26 cellular contexts compared by ENCODE assay signal in the genomic region with DNA sequence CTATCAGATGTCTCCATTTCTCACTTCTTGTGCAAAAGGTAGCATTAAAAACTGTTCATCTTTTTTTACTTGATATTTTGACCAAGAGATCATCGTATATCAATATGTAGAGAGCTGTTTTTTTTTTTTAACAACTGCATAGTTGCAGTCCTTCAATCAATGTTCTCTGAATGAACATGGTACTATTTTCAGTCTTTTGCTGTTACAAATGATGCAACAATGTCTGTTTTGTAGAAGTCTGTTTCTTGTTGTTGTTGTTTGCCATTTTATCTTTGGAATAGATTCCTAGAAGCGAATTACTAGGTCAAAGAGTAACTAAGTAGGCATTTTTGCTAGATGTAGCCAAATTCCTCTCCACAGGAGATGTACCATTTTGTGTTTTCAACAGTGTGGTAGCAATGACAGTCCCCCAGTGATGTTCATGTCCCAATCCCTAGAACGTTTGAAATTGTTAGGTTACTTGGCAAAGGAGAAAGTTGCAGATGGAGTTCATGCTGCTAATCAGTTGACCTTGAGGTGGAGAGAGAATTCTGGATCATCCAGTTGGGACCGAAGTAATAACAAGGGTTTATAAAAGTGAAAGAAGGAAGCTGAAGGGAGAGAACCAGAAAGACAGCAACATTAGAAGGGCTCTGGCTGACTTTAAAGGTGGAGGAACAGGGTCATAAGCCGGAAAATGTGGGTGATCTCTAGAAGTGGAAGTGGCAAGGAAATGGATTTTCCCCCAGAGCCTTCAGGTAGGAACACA. TPM values are rescaled to one million over a fixed set of nuclear protein-coding genes. Genes with fewer than 3 reads are reported as not detected.
DNase-seq lines count a peak whose midpoint lies in the region; ATAC-seq and TF ChIP-seq lines count a peak whose summit lies in the region.
"Had no signal": no experiment of that assay in that cellular context is flagged by ENCODE, and none has a peak within 500 bp of the region (broad histone marks: within the 10 kb centered on the region; RNA-seq: fewer than 3 reads in every experiment).

No MANE protein-coding gene starts in this region.

- no peak overlapping the region for H3K4me3 Mint-ChIP-seq in H9
- H3K4me3 Mint-ChIP-seq in activated naive CD8-positive, alpha-beta T cell treated with anti-CD3 and anti-CD28 coated beads, Interleukin-2, amount 50 U/mL, for 24 hours, result no peak overlapping the region
- H3K4me3 Mint-ChIP-seq: natural killer cell; T-helper 2 cell treated with Interferon-gamma antibody and Interleukin-4, amounts not matched to agents 5 μg/mL and 100 μg/mL, for 36 hours had no signal

- CTCF ChIA-PET in HEK293T (lab: Yijun Ruan, JAX), result no interaction called here

- no peak overlapping the region for H3K4me2 ChIP-seq in H9 (ENCODE audit: insufficient read depth, insufficient read length, low read length)

- peaks cover 0 to 10% (median 0%) of the 10 kb centered on the region in 9 donors for H3K36me3 ChIP-seq in heart right ventricle
- H3K36me3 ChIP-seq: gastrocnemius medialis, left lung, vagina had no signal

- no peak overlapping the region for H3K18ac ChIP-seq in H9 (ENCODE audit: insufficient read length, low read depth, low read length)

- H2BK5ac ChIP-seq in H9 (ENCODE audit: insufficient read length, low read length), result no peak overlapping the region

- H4K20me1 ChIP-seq in H9 (ENCODE audit: control insufficient read depth, insufficient read depth, insufficient read length), result no peaks in the 10 kb centered on the region

- no peaks in the 10 kb centered on the region for H3K23me2 ChIP-seq in H9 (ENCODE audit: insufficient read length, low read depth, low read length, poor library complexity, severe bottlenecking)

- DNase-seq in Right ventricle myocardium superior (no peak), heart right ventricle (no peak), H9 (no peak), HEK293T (ENCODE audit: extremely low spot score) (no peak), UCSD-AML1 (lab: John Stamatoyannopoulos, UW; ENCODE audit: unreplicated experiment) (no peak)
- DNase-seq in activated naive CD8-positive, alpha-beta T cell treated with anti-CD3 and anti-CD28 coated beads, Interleukin-2, amount 50 U/mL, for 24 hours, result no peak
- DNase-seq: activated CD4-positive, alpha-beta T cell treated with anti-CD3 and anti-CD28 coated beads, Interleukin-2, amount 50 U/mL, for 48 hours; activated naive CD4-positive, alpha-beta T cell; anterior cingulate cortex; C1 segment of cervical spinal cord; esophagus squamous epithelium; gastrocnemius medialis; hippocampal formation; left lung; natural killer cell; NCI-H1694 treated with DMSO at 0.1 percent for 48 hours; NCI-H2171; NCI-H524; NK-92 treated with Interleukin-12 subunit alpha and Interleukin-12 subunit beta, amount 100 ng/mL, for 24 hours; retina; WERI-Rb-1 had no signal

- H3K4me1 ChIP-seq in heart right ventricle, result peaks cover 0 to 57% (median 37%) of the 10 kb centered on the region in 9 donors
- no peaks in the 10 kb centered on the region; the same call in 1 of the 2 replicates for H3K4me1 ChIP-seq in H9 (ENCODE audit: insufficient read depth, low read length)

- H3K4me3 ChIP-seq in heart right ventricle, result no peak overlapping the region
- H3K4me3 ChIP-seq: coronary artery, esophagus squamous epithelium, gastrocnemius medialis, left lung, vagina had no signal

- peak overlapping the region; percentile 9 to 38 (median 36); a peak in 3 of 7 replicates for H3K27ac Mint-ChIP-seq in H9
- H3K27ac Mint-ChIP-seq in activated naive CD8-positive, alpha-beta T cell treated with anti-CD3 and anti-CD28 coated beads, Interleukin-2, amount 50 U/mL, for 24 hours, result peak overlapping the region; percentile 9
- H3K27ac Mint-ChIP-seq: natural killer cell; T-helper 2 cell treated with Interferon-gamma antibody and Interleukin-4, amounts not matched to agents 5 μg/mL and 100 μg/mL, for 36 hours had no signal

- no peak overlapping the region for H2BK20ac ChIP-seq in H9 (ENCODE audit: low read depth, low read length, poor library complexity, severe bottlenecking)

- 65 to 67% methylated on average over 5 of the region's 5 CpGs for WGBS in heart right ventricle, 2 donors
- no CpG with 5 or more reads among the region's 5 CpGs for WGBS in H9 (ENCODE audit: extremely low coverage, insufficient read length, low lambda C conversion rate)

- no peak overlapping the region for H3K4ac ChIP-seq in H9 (ENCODE audit: low read depth, low read length)

- H3K27me3 ChIP-seq in heart right ventricle (no peaks in the 10 kb centered on the region), H9 (ENCODE audit: insufficient read depth, low read length) (no peaks in the 10 kb centered on the region)
- H3K27me3 ChIP-seq: esophagus squamous epithelium, gastrocnemius medialis, left lung, vagina had no signal

- no peak overlapping the region for H3T11ph ChIP-seq in H9 (ENCODE audit: low read length)

- no peak overlapping the region for H2AFZ ChIP-seq in H9 (ENCODE audit: low read length)

- peaks cover 0 to 4% of the 10 kb centered on the region in 2 experiments; a peak in 1 of 5 replicates for H3K9me3 Mint-ChIP-seq in H9
- H3K9me3 Mint-ChIP-seq in activated naive CD8-positive, alpha-beta T cell treated with anti-CD3 and anti-CD28 coated beads, Interleukin-2, amount 50 U/mL, for 24 hours, result peaks cover 10% of the 10 kb centered on the region
- H3K9me3 Mint-ChIP-seq: natural killer cell had no signal

- H3K79me2 ChIP-seq in H9 (ENCODE audit: insufficient read depth, low read length), result peaks cover 54% of the 10 kb centered on the region; the same call in 1 of the 2 replicates

- peak overlapping the region in 2 of 10 donors; percentile 21 to 28 for H3K27ac ChIP-seq in heart right ventricle
- no peak overlapping the region for H3K27ac ChIP-seq in H9 (ENCODE audit: insufficient read length, low read depth, low read length)
- H3K27ac ChIP-seq: coronary artery, esophagus squamous epithelium, gastrocnemius medialis, left lung, vagina, WERI-Rb-1 had no signal

- H3K23ac ChIP-seq in H9 (ENCODE audit: insufficient read length, low read depth, low read length), result no peak overlapping the region

- no peak for TF ChIP-seq CTCF in heart right ventricle (IDR thresholded peaks at IDR 0.05)
- TF ChIP-seq CTCF in H9 (conservative IDR thresholded peaks at IDR 0.05), result no peak

- H3K9me3 ChIP-seq in heart right ventricle, result peaks cover 0 to 6% (median 0%) of the 10 kb centered on the region in 11 donors
- H3K9me3 ChIP-seq in H9 (ENCODE audit: control insufficient read depth, low read depth, low read length), result no peaks in the 10 kb centered on the region
- H3K9me3 ChIP-seq: esophagus squamous epithelium, gastrocnemius medialis, left lung, vagina had no signal

- no peak overlapping the region for H2AK5ac ChIP-seq in H9 (ENCODE audit: insufficient read length, low read length)

- H4K8ac ChIP-seq in H9 (replicated peaks; ENCODE audit: insufficient read length, low read depth, low read length), result no peak overlapping the region

- H3K14ac ChIP-seq in H9 (ENCODE audit: insufficient read depth, low read length), result no peak overlapping the region

- no peak overlapping the region for H3K56ac ChIP-seq in H9 (ENCODE audit: insufficient read length, low read depth, low read length)

- no peaks in the 10 kb centered on the region for H3K79me1 ChIP-seq in H9 (ENCODE audit: insufficient read depth, low read depth, low read length, poor library complexity, severe bottlenecking)

- peaks cover 7 to 18% of the 10 kb centered on the region in 2 experiments for H3K4me1 Mint-ChIP-seq in H9
- peaks cover 52% of the 10 kb centered on the region for H3K4me1 Mint-ChIP-seq in activated naive CD8-positive, alpha-beta T cell treated with anti-CD3 and anti-CD28 coated beads, Interleukin-2, amount 50 U/mL, for 24 hours

- POLR2A ChIA-PET in HEK293T (lab: Yijun Ruan, JAX), result no interaction called here

- no peak overlapping the region for H3K9ac ChIP-seq in H9 (ENCODE audit: extremely low read depth, insufficient read length, low read length)

- H2BK15ac ChIP-seq in H9 (ENCODE audit: low read depth, low read length), result no peak overlapping the region

- H4K91ac ChIP-seq in H9 (ENCODE audit: insufficient read length, low read depth, low read length), result no peak overlapping the region

- no peak overlapping the region for H2BK120ac ChIP-seq in H9 (ENCODE audit: low read depth, low read length, poor library complexity, severe bottlenecking)

- no peak overlapping the region for H2BK12ac ChIP-seq in H9 (ENCODE audit: insufficient read length, low read depth, low read length)

- peaks cover 23 to 38% (median 30%) of the 10 kb centered on the region in 3 experiments for H3K36me3 Mint-ChIP-seq in H9 (ENCODE audit: insufficient read depth in 1 of 3, low read depth in 3 of 3)
- H3K36me3 Mint-ChIP-seq in activated naive CD8-positive, alpha-beta T cell treated with anti-CD3 and anti-CD28 coated beads, Interleukin-2, amount 50 U/mL, for 24 hours (ENCODE audit: low read depth), result peaks cover 37% of the 10 kb centered on the region
- H3K36me3 Mint-ChIP-seq: natural killer cell had no signal

- H4K5ac ChIP-seq in H9 (ENCODE audit: insufficient read length, low read depth, low read length), result no peak overlapping the region

- ATAC-seq in Right ventricle myocardium superior (ENCODE audit: poor library complexity), result peak; percentile 36
- ATAC-seq in heart right ventricle, result no peak
- ATAC-seq in activated naive CD8-positive, alpha-beta T cell treated with anti-CD3 and anti-CD28 coated beads, Interleukin-2, amount 50 U/mL, for 24 hours, result no peak
- no peak for ATAC-seq in HG02885 (IDR thresholded peaks at IDR 0.05; ENCODE audit: poor library complexity, unreplicated experiment)
- ATAC-seq: gastrocnemius medialis, left lung, natural killer cell, SK-N-SH treated with all-trans-retinoic acid at 6 μM for 48 hours had no signal

- intact Hi-C loops in Right ventricle myocardium superior (cut with DNase I) (no loop called here), heart right ventricle (cut with DNase I) (no loop called here)

- H3K27me3 Mint-ChIP-seq in H9 (ENCODE audit: low read depth), result no peaks in the 10 kb centered on the region
- H3K27me3 Mint-ChIP-seq in activated naive CD8-positive, alpha-beta T cell treated with anti-CD3 and anti-CD28 coated beads, Interleukin-2, amount 50 U/mL, for 24 hours, result no peaks in the 10 kb centered on the region

TF ChIP-seq in HEK293T, 16 proteins besides CTCF, POLR2A, EP300 and RAD21 (continues in another document):
- no peak for TF ChIP-seq LEF1 (IDR thresholded peaks at IDR 0.05; ENCODE audit: borderline replicate concordance)
- no peak for TF ChIP-seq FOXA1 (IDR thresholded peaks at IDR 0.05)
- no peak for TF ChIP-seq HDGF (IDR thresholded peaks at IDR 0.05; ENCODE audit: borderline replicate concordance)
- no peak for TF ChIP-seq CTBP1 (IDR thresholded peaks at IDR 0.05; ENCODE audit: borderline replicate concordance)
- TF ChIP-seq FOXM1 (IDR thresholded peaks at IDR 0.05; ENCODE audit: borderline replicate concordance), result no peak
- TF ChIP-seq SP1 (IDR thresholded peaks at IDR 0.05), result no peak
- no peak for TF ChIP-seq ZNF384 (IDR thresholded peaks at IDR 0.05)
- no peak for TF ChIP-seq FOXK2 (IDR thresholded peaks at IDR 0.05)

RNA-seq across cellular contexts. Expression of gene MTREX, which starts 6.3 kb away (rescaled TPM):
- total RNA-seq in Right ventricle myocardium superior (65.6 TPM), heart right ventricle (10 to 100 TPM; 58.5 to 69.9 (median 62.4) TPM), H9 (2021) (123 and 132 TPM in 2 replicates)
- 10 to 100 TPM; 17.9 to 24.6 TPM for polyA plus RNA-seq in heart right ventricle

RNA-seq across cellular contexts. Expression of gene DHX29, which starts 6.5 kb away (rescaled TPM):
- total RNA-seq in Right ventricle myocardium superior (18.6 TPM), heart right ventricle (10 to 100 TPM; 19.3 to 25.8 (median 21.7) TPM), H9 (2021) (30.3 and 30.9 TPM in 2 replicates)
- 10 to 100 TPM in 1 of 2 donors, 1 to 10 TPM in 1; 7.6 to 10.0 TPM for polyA plus RNA-seq in heart right ventricle
